8 cellular contexts compared by ENCODE assay signal in genomic region chr7:107661081-107661864, GRCh38. TPM values are rescaled to one million over a fixed set of nuclear protein-coding genes. Genes with fewer than 3 reads are reported as not detected.
DNase-seq lines count a peak whose midpoint lies in the region; ATAC-seq, FAIRE-seq and TF ChIP-seq lines count a peak whose summit lies in the region.

No MANE protein-coding gene starts in this region.

- DNase-seq in HuH-7.5 (ENCODE audit: low spot score) = peak; percentile 46
- DNase-seq in WERI-Rb-1 = peak; percentile 78
- DNase-seq in choroid plexus epithelial cell (ENCODE audit: low read depth) = peak; percentile 61
- peak; percentile 61 to 77 (median 63) for DNase-seq in right lobe of liver
- peak in 2 of 3 donors; percentile 31 to 46 for DNase-seq in stimulated activated CD4-positive, alpha-beta T cell treated with anti-CD3 and anti-CD28 coated beads, TNF-alpha, amount 100 ng/mL, for 48 hours (ENCODE audit: low read depth in 3 of 3)
- DNase-seq in H54 (ENCODE audit: insufficient read length, low spot score) = no peak

- peaks cover 0 to 13% (median 4%) of the 10 kb centered on the region in 4 donors for H3K4me1 ChIP-seq in right lobe of liver

- no peak for TF ChIP-seq POLR2A in right lobe of liver (IDR thresholded peaks at IDR 0.05)
- no peak for TF ChIP-seq POLR2A in H54 (IDR thresholded peaks at IDR 0.05; ENCODE audit: low read depth, low read length)

- FAIRE-seq in H54 (lab: Jason Lieb, UNC) = no peak

- H3K27ac ChIP-seq in 22Rv1 (no peak overlapping the region), WERI-Rb-1 (no peak overlapping the region), right lobe of liver (no peak overlapping the region)

- H3K4me3 ChIP-seq in WERI-Rb-1 (ENCODE audit: low read depth, low read length) = peak overlapping the region; percentile 59
- H3K4me3 ChIP-seq in choroid plexus epithelial cell (ENCODE audit: low read depth, low read length) = peak overlapping the region; percentile 57
- H3K4me3 ChIP-seq in right lobe of liver = peak overlapping the region; percentile 32 to 54 (median 50)

- no peaks in the 10 kb centered on the region for H3K9me3 ChIP-seq in WERI-Rb-1 (ENCODE audit: severe bottlenecking)
- no peaks in the 10 kb centered on the region for H3K9me3 ChIP-seq in right lobe of liver

- peak; percentile 66 for TF ChIP-seq CTCF in 22Rv1 (IDR thresholded peaks at IDR 0.05)
- TF ChIP-seq CTCF in WERI-Rb-1 (IDR thresholded peaks at IDR 0.05; ENCODE audit: low read depth, low read length) = peak; percentile 55
- TF ChIP-seq CTCF in choroid plexus epithelial cell (conservative IDR thresholded peaks at IDR 0.05; ENCODE audit: low read depth, low read length) = peak; percentile 34
- peak in 2 of 4 donors; percentile 17 to 19 for TF ChIP-seq CTCF in right lobe of liver (IDR thresholded peaks at IDR 0.05)

- ATAC-seq in GM18502 (IDR thresholded peaks at IDR 0.05; ENCODE audit: poor library complexity, unreplicated experiment) = peak; percentile 66
- ATAC-seq in right lobe of liver = peak; percentile 91 to 93 (median 92)

- intact Hi-C loops in right lobe of liver (cut with DNase I) = no loop called here

- 4% methylated on average over 17 of the region's 73 CpGs for WGBS in right lobe of liver (ENCODE audit: insufficient coverage, low coverage, low lambda C conversion rate, missing lambda C conversion rate)

- H3K36me3 ChIP-seq in WERI-Rb-1 = no peaks in the 10 kb centered on the region
- H3K36me3 ChIP-seq in right lobe of liver = no peaks in the 10 kb centered on the region

- H3K27me3 ChIP-seq in WERI-Rb-1 (ENCODE audit: insufficient read depth, low read depth, severe bottlenecking) (no peaks in the 10 kb centered on the region), right lobe of liver (peaks cover 0 to 4% of the 10 kb centered on the region in 2 donors)

RNA-seq across cellular contexts. Expression of gene SLC26A4, which starts 0.6 kb away (rescaled TPM):
- under 1 TPM in 5 of 6 experiments, not detected in 1; 0.05 to 0.68 (median 0.27) TPM for total RNA-seq in right lobe of liver
